8 cellular contexts compared by ENCODE assay signal in genomic region chr20:32031007-32031958, GRCh38. TPM values are rescaled to one million over a fixed set of nuclear protein-coding genes. Genes with fewer than 3 reads are reported as not detected.
A peak's percentile ranks its signal among the peaks of the same experiment; 100 is the strongest.
DNase-seq lines count a peak whose midpoint lies in the region; ATAC-seq and TF ChIP-seq lines count a peak whose summit lies in the region.

No MANE protein-coding gene starts in this region.

- no peaks in the 10 kb centered on the region for H3F3A ChIP-seq in MM.1S (ENCODE audit: insufficient read depth, low read length)

- H3K27me3 ChIP-seq in MM.1S (replicated peaks; ENCODE audit: insufficient read depth, low read length), result peaks cover 82% of the 10 kb centered on the region
- peaks cover 90% of the 10 kb centered on the region for H3K27me3 ChIP-seq in foreskin keratinocyte
- H3K27me3 ChIP-seq in tibial artery, result peaks cover 0 to 40% of the 10 kb centered on the region in 2 donors

- H3K79me2 ChIP-seq in MM.1S (ENCODE audit: low read length), result no peaks in the 10 kb centered on the region

- H3K9me3 ChIP-seq in MM.1S (replicated peaks; ENCODE audit: insufficient read depth, low read length) (no peaks in the 10 kb centered on the region), tibial artery (no peaks in the 10 kb centered on the region)

- DNase-seq in EL, result peak; percentile 90
- peak; percentile 39 for DNase-seq in MM.1S
- peak; percentile 65 to 76 for DNase-seq in SHP77 (lab: John Stamatoyannopoulos, UW)
- DNase-seq in activated effector memory CD4-positive, alpha-beta T cell treated with Interleukin-2 at 50 U/mL for 16 hours, result peak; percentile 38
- peak; percentile 24 to 42 for DNase-seq in foreskin keratinocyte
- peak; percentile 22 for DNase-seq in non-pigmented ciliary epithelial cell (ENCODE audit: low read depth)
- DNase-seq in tibial artery, result peak; percentile 74 to 84

- intact Hi-C loops in tibial artery (cut with DNase I; ENCODE audit: low total_unique reads), result loop anchor here (5.0 kb wide), 2 partner anchors 79 to 209 kb away; partner anchors contain the start of gene PDRG1

- H4K20me1 ChIP-seq in MM.1S (ENCODE audit: insufficient read depth, low read length), result no peaks in the 10 kb centered on the region

- peak; percentile 95 for TF ChIP-seq CTCF in MM.1S (IDR thresholded peaks at IDR 0.05; ENCODE audit: low read length)
- peak; percentile 90 for TF ChIP-seq CTCF in foreskin keratinocyte (conservative IDR thresholded peaks at IDR 0.05)
- TF ChIP-seq CTCF in tibial artery (IDR thresholded peaks at IDR 0.05), result peak; percentile 71 to 85

- no peaks in the 10 kb centered on the region for H3K9me2 ChIP-seq in MM.1S (replicated peaks; ENCODE audit: insufficient read depth, low read length)

- no peak overlapping the region; the same call in 1 of the 2 replicates for H2AFZ ChIP-seq in MM.1S (ENCODE audit: low read length)

- no peak overlapping the region for H3K9ac ChIP-seq in MM.1S (ENCODE audit: low read length)

- peak overlapping the region; percentile 73; the same call in 1 of the 2 replicates for H3K4me2 ChIP-seq in MM.1S (ENCODE audit: low read depth, low read length)

- H3K27ac ChIP-seq in MM.1S (ENCODE audit: low read length), result no peak overlapping the region
- H3K27ac ChIP-seq in foreskin keratinocyte, result no peak overlapping the region
- no peak overlapping the region for H3K27ac ChIP-seq in tibial artery

- no peaks in the 10 kb centered on the region for H3K36me3 ChIP-seq in MM.1S (replicated peaks; ENCODE audit: insufficient read depth, low read length)
- no peaks in the 10 kb centered on the region for H3K36me3 ChIP-seq in tibial artery

- ATAC-seq in foreskin keratinocyte (peak; percentile 77), GM18511 (IDR thresholded peaks at IDR 0.05; ENCODE audit: unreplicated experiment) (no peak)

- H3K4me3 ChIP-seq in MM.1S (ENCODE audit: low read length) (peak overlapping the region; percentile 25; the same call in 1 of the 2 replicates), tibial artery (peak overlapping the region in 1 of 2 donors; percentile 38)

- H3K4me1 ChIP-seq in MM.1S (ENCODE audit: low read length) (no peaks in the 10 kb centered on the region), foreskin keratinocyte (no peaks in the 10 kb centered on the region), tibial artery (peaks cover 0 to 11% (median 7%) of the 10 kb centered on the region in 4 donors)

RNA-seq across cellular contexts. Expression of gene HCK, which starts 20.8 kb away (rescaled TPM):
- not detected in 2 replicates for total RNA-seq in foreskin keratinocyte
- not detected in 2 replicates for polyA plus RNA-seq in foreskin keratinocyte

RNA-seq across cellular contexts. Expression of gene CCM2L, which starts 21.0 kb away (rescaled TPM):
- total RNA-seq in foreskin keratinocyte, result not detected in 2 replicates
- polyA plus RNA-seq in foreskin keratinocyte, result not detected in 2 replicates

Comparison
In these comparisons a context has a peak if more than half of its experiments do, and no peak if none do; other contexts are left out.
1. DNase-seq: peak in every context shown above with its lines; median percentile 90 in EL; 79 in tibial artery; 70 in SHP77; 39 in MM.1S; 38 in activated effector memory CD4-positive, alpha-beta T cell treated with Interleukin-2 at 50 U/mL for 16 hours; 33 in foreskin keratinocyte; 22 in non-pigmented ciliary epithelial cell.